In the genomic region with DNA sequence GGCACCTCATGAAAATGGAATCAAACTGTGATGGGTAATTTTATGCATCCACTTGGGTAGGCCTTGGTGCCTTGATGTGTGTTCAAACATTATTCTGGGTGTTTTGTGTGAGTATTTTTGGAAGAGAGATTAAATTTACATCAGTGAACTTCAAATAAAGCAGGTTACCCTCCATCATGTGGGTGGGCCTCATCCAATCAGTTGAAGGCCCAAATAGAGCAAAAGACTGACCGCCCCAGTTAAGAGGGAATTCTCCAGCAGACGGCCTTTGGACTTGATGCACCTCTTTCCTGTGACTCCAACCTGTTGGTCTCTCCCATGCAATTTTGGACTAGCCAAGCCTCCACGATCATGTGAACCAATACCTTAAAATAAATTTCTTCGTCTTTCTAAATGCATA, we compare ENCODE assay signal across 35 cellular contexts.
"Had no signal": no experiment of that assay in that cellular context is flagged by ENCODE, and none has a peak within 500 bp of the region (broad histone marks: within the 10 kb centered on the region; RNA-seq: fewer than 3 reads in every experiment).

No MANE protein-coding gene starts in this region.

- H3K36me3 ChIP-seq: MG63 had no signal

- H3K4me3 ChIP-seq: MG63 had no signal

- H3K9me3 ChIP-seq: MG63 had no signal

- DNase-seq: Karpas-422, Kasumi-1, MG63, MM.1S, MV-4-11, NCI-H1048, NCI-H1092, NCI-H1092 treated with DMSO at 0.1 percent for 48 hours, NCI-H1105, NCI-H1105 treated with DMSO at 0.1 percent for 48 hours, NCI-H1417, NCI-H1417 treated with DMSO at 0.1 percent for 48 hours, NCI-H1436, NCI-H1436 treated with DMSO at 0.1 percent for 48 hours, NCI-H146, NCI-H1694, NCI-H1694 treated with DMSO at 0.1 percent for 48 hours, NCI-H187, NCI-H187 treated with DMSO at 0.1 percent for 48 hours, NCI-H1930, NCI-H2029 treated with DMSO at 0.1 percent for 48 hours, NCI-H2081, NCI-H2081 treated with DMSO at 0.1 percent for 48 hours, NCI-H2107, NCI-H2171, NCI-H2171 treated with DMSO at 0.1 percent for 48 hours, NCI-H2227 treated with DMSO at 0.1 percent for 48 hours, NCI-H226, NCI-H345, NCI-H446, NCI-H446 treated with DMSO at 0.1 percent for 48 hours, NCI-H510A, NCI-H510A treated with DMSO at 0.1 percent for 48 hours, NCI-H524, NCI-H524 treated with DMSO at 0.1 percent for 48 hours had no signal

- H3K27me3 ChIP-seq: MG63 had no signal
